In genomic region chr6:139603554-139603953, GRCh38 we compare ENCODE assay signal across 14 cellular contexts.
DNase-seq lines count a peak whose midpoint lies in the region; ATAC-seq and TF ChIP-seq lines count a peak whose summit lies in the region.
"Had no signal": no experiment of that assay in that cellular context is flagged by ENCODE, and none has a peak within 500 bp of the region (broad histone marks: within the 10 kb centered on the region; RNA-seq: fewer than 3 reads in every experiment).

No MANE protein-coding gene starts in this region.

- H3K9me3 ChIP-seq in mesodermal cell (ENCODE audit: control insufficient read depth, low read length) (no peaks in the 10 kb centered on the region), tibial artery (no peaks in the 10 kb centered on the region)

- H3K36me3 ChIP-seq in mesodermal cell (ENCODE audit: control insufficient read depth, insufficient read depth, low read length) (no peaks in the 10 kb centered on the region), tibial artery (no peaks in the 10 kb centered on the region)

- intact Hi-C loops in tibial artery (cut with DNase I; ENCODE audit: low total_unique reads), result no loop called here

- 93 to 100% methylated on average over 2 to 3 of the region's 3 CpGs for WGBS in mesodermal cell (ENCODE audit: insufficient coverage in 2 of 2), 2 experiments

- ATAC-seq in GM21360 (IDR thresholded peaks at IDR 0.05; ENCODE audit: unreplicated experiment), result no peak
- ATAC-seq: GM23338 had no signal

- H3K4me3 ChIP-seq in fibroblast of mammary gland (ENCODE audit: control insufficient read depth, low read depth, low read length) (no peak overlapping the region), mesodermal cell (ENCODE audit: extremely low read depth, insufficient read depth, low read length, poor library complexity, severe bottlenecking) (no peak overlapping the region), skeletal muscle cell (ENCODE audit: low read depth, low read length) (no peak overlapping the region), tibial artery (no peak overlapping the region)
- H3K4me3 ChIP-seq: GM23338 had no signal

- H3K27ac ChIP-seq in mesodermal cell (ENCODE audit: low read depth, low read length, severe bottlenecking) (peak overlapping the region; percentile 83), tibial artery (no peak overlapping the region)
- H3K27ac ChIP-seq: 22Rv1, HL-60 had no signal

- TF ChIP-seq CTCF in fibroblast of mammary gland (conservative IDR thresholded peaks at IDR 0.05; ENCODE audit: control insufficient read depth, insufficient read depth, low read depth, low read length) (no peak), GM20000 (IDR thresholded peaks at IDR 0.05; ENCODE audit: extremely low read depth, missing control alignments) (no peak), tibial artery (IDR thresholded peaks at IDR 0.05) (no peak)

- no peaks in the 10 kb centered on the region for H3K27me3 ChIP-seq in tibial artery

- peaks cover 29% of the 10 kb centered on the region for H3K4me1 ChIP-seq in mesodermal cell (ENCODE audit: control insufficient read depth, insufficient read depth, low read length, poor library complexity, severe bottlenecking)
- peaks cover 0 to 24% (median 8%) of the 10 kb centered on the region in 4 donors for H3K4me1 ChIP-seq in tibial artery

- DNase-seq in ELF-1 (ENCODE audit: low read depth, low spot score) (peak; percentile 25), fibroblast of mammary gland (ENCODE audit: low read depth) (peak; percentile 26), skeletal muscle cell (ENCODE audit: low read depth) (peak; percentile 33), GM20000 (ENCODE audit: low spot score) (no peak), COLO668 (lab: John Stamatoyannopoulos, UW; ENCODE audit: unreplicated experiment) (no peak), tibial artery (no peak)
- DNase-seq: CD8-positive, alpha-beta memory T cell; DMS53; H7 had no signal

Comparison
In these comparisons a context has a peak if more than half of its experiments do, and no peak if none do; other contexts are left out.
1. DNase-seq: peak in ELF-1 (single experiment), fibroblast of mammary gland (single experiment) and skeletal muscle cell (single experiment); none in GM20000 (single experiment), COLO668 (single experiment) and tibial artery (0 of 2).